8 cellular contexts compared by ENCODE assay signal in genomic region chr19:48837586-48838191, GRCh38. TPM values are rescaled to one million over a fixed set of nuclear protein-coding genes. Genes with fewer than 3 reads are reported as not detected.
A peak's percentile ranks its signal among the peaks of the same experiment; 100 is the strongest.
DNase-seq lines count a peak whose midpoint lies in the region; ATAC-seq and TF ChIP-seq lines count a peak whose summit lies in the region.

No MANE protein-coding gene starts in this region.

- H3K27me3 Mint-ChIP-seq in activated naive CD4-positive, alpha-beta T cell treated with anti-CD3 and anti-CD28 coated beads, Interleukin-2, amount 10 ng/mL, durations not matched to agents 7 days and 5 days = peaks cover 22% of the 10 kb centered on the region
- peaks cover 10% of the 10 kb centered on the region for H3K27me3 Mint-ChIP-seq in activated naive CD8-positive, alpha-beta T cell treated with anti-CD3 and anti-CD28 coated beads for 36 hours

- WGBS in tibial nerve, 2 donors = 49 to 65% methylated on average over 14 of the region's 14 CpGs
- WGBS in lower leg skin, 2 donors = 62 to 74% methylated on average over 14 of the region's 14 CpGs

- TF ChIP-seq CTCF in kidney epithelial cell (IDR thresholded peaks at IDR 0.05; ENCODE audit: insufficient read depth, low read length, poor library complexity, severe bottlenecking) (no peak), tibial nerve (IDR thresholded peaks at IDR 0.05) (no peak), lower leg skin (IDR thresholded peaks at IDR 0.05) (no peak)

- ATAC-seq in GM18511 (IDR thresholded peaks at IDR 0.05; ENCODE audit: unreplicated experiment) (no peak), HG02610 (IDR thresholded peaks at IDR 0.05; ENCODE audit: unreplicated experiment) (no peak)

- peaks cover 25% of the 10 kb centered on the region for H3K4me1 Mint-ChIP-seq in activated naive CD4-positive, alpha-beta T cell treated with anti-CD3 and anti-CD28 coated beads, Interleukin-2, amount 10 ng/mL, durations not matched to agents 7 days and 5 days
- H3K4me1 Mint-ChIP-seq in activated naive CD8-positive, alpha-beta T cell treated with anti-CD3 and anti-CD28 coated beads for 36 hours = peaks cover 19% of the 10 kb centered on the region

- intact Hi-C loops in lower leg skin (cut with DNase I; ENCODE audit: low total_unique reads) = loop anchor here (10.0 kb wide), 1 partner anchor 193 kb away; the partner anchor contains the start of gene CA11

- TF ChIP-seq POLR2A in tibial nerve (IDR thresholded peaks at IDR 0.05) (no peak), lower leg skin (IDR thresholded peaks at IDR 0.05) (no peak)

- no peaks in the 10 kb centered on the region for H3K36me3 ChIP-seq in kidney epithelial cell (ENCODE audit: control insufficient read depth, insufficient read depth, low read length)
- H3K36me3 ChIP-seq in tibial nerve = peaks cover 0 to 56% (median 0%) of the 10 kb centered on the region in 3 donors

- H3K27me3 ChIP-seq in kidney epithelial cell (ENCODE audit: control insufficient read depth, insufficient read depth, low read length) (no peaks in the 10 kb centered on the region), tibial nerve (no peaks in the 10 kb centered on the region)

- DNase-seq in activated naive CD4-positive, alpha-beta T cell treated with anti-CD3 and anti-CD28 coated beads, Interleukin-2, amount 10 ng/mL, durations not matched to agents 7 days and 5 days = no peak
- DNase-seq in activated naive CD4-positive, alpha-beta T cell treated with Interleukin-2 at 50 U/mL for 16 hours = no peak
- DNase-seq in activated naive CD8-positive, alpha-beta T cell treated with anti-CD3 and anti-CD28 coated beads for 36 hours = no peak
- DNase-seq in kidney epithelial cell (ENCODE audit: low read depth) = no peak
- DNase-seq in tibial nerve (ENCODE audit: low spot score in 2 of 2) = no peak
- DNase-seq in lower leg skin (ENCODE audit: low spot score in 2 of 2) = no peak

- peak overlapping the region; percentile 21 for H3K27ac Mint-ChIP-seq in activated naive CD4-positive, alpha-beta T cell treated with anti-CD3 and anti-CD28 coated beads, Interleukin-2, amount 10 ng/mL, durations not matched to agents 7 days and 5 days
- no peak overlapping the region for H3K27ac Mint-ChIP-seq in activated naive CD8-positive, alpha-beta T cell treated with anti-CD3 and anti-CD28 coated beads for 36 hours

- H3K4me3 ChIP-seq in kidney epithelial cell (ENCODE audit: low read depth, low read length) (peak overlapping the region; percentile 20), tibial nerve (peak overlapping the region in 1 of 4 donors; percentile 48), lower leg skin (ENCODE audit: low read depth, poor library complexity, severe bottlenecking) (no peak overlapping the region)

- no peaks in the 10 kb centered on the region for H3K9me3 Mint-ChIP-seq in activated naive CD4-positive, alpha-beta T cell treated with anti-CD3 and anti-CD28 coated beads, Interleukin-2, amount 10 ng/mL, durations not matched to agents 7 days and 5 days
- H3K9me3 Mint-ChIP-seq in activated naive CD8-positive, alpha-beta T cell treated with anti-CD3 and anti-CD28 coated beads for 36 hours = no peaks in the 10 kb centered on the region

- no peaks in the 10 kb centered on the region for H3K36me3 Mint-ChIP-seq in activated naive CD4-positive, alpha-beta T cell treated with anti-CD3 and anti-CD28 coated beads, Interleukin-2, amount 10 ng/mL, durations not matched to agents 7 days and 5 days
- H3K36me3 Mint-ChIP-seq in activated naive CD8-positive, alpha-beta T cell treated with anti-CD3 and anti-CD28 coated beads for 36 hours = no peaks in the 10 kb centered on the region

- CTCF ChIA-PET in activated naive CD4-positive, alpha-beta T cell treated with anti-CD3 and anti-CD28 coated beads, Interleukin-2, amount 10 ng/mL, durations not matched to agents 7 days and 5 days (lab: Charles Lee) = interaction anchor here (1.0 to 9.5 kb wide), 6 partner anchors 42 to 187 kb away, joined by 4 to 176 read pairs (median 10); no protein-coding TSS in a partner anchor

- peaks cover 0 to 34% (median 11%) of the 10 kb centered on the region in 4 donors for H3K4me1 ChIP-seq in tibial nerve

- no peaks in the 10 kb centered on the region for H3K9me3 ChIP-seq in tibial nerve

- no peak for TF ChIP-seq EP300 in tibial nerve (IDR thresholded peaks at IDR 0.05)

- no peak overlapping the region for H3K4me3 Mint-ChIP-seq in activated naive CD4-positive, alpha-beta T cell treated with anti-CD3 and anti-CD28 coated beads, Interleukin-2, amount 10 ng/mL, durations not matched to agents 7 days and 5 days
- peak overlapping the region; percentile 83 for H3K4me3 Mint-ChIP-seq in activated naive CD8-positive, alpha-beta T cell treated with anti-CD3 and anti-CD28 coated beads for 36 hours

- H3K27ac ChIP-seq in tibial nerve = peak overlapping the region; percentile 70 to 92 (median 80)

RNA-seq across cellular contexts. Expression of gene HSD17B14, which starts 1.4 kb away (rescaled TPM):
- under 1 TPM; 0.35 to 0.66 TPM for total RNA-seq in activated naive CD8-positive, alpha-beta T cell treated with anti-CD3 and anti-CD28 coated beads for 36 hours
- total RNA-seq in kidney epithelial cell (10.2 and 15.0 TPM in 2 replicates), tibial nerve (10 to 100 TPM; 20.1 to 34.5 (median 26.3) TPM), lower leg skin (1 to 10 TPM; 1.6 to 6.6 (median 5.4) TPM)

RNA-seq across cellular contexts. Expression of gene BCAT2, which starts 26.9 kb away (rescaled TPM):
- 10 to 100 TPM; 62.6 to 63.6 TPM for total RNA-seq in activated naive CD8-positive, alpha-beta T cell treated with anti-CD3 and anti-CD28 coated beads for 36 hours
- total RNA-seq in kidney epithelial cell (47.7 and 56.8 TPM in 2 replicates), tibial nerve (100 to 1,000 TPM in 1 of 4 donors, 10 to 100 TPM in 3; 75.8 to 108 (median 88.3) TPM), lower leg skin (10 to 100 TPM; 20.3 to 61.4 (median 38.6) TPM)

RNA-seq across cellular contexts. Expression of gene PLEKHA4, which starts 30.7 kb away (rescaled TPM):
- 1 to 10 TPM; 5.8 to 7.6 TPM for total RNA-seq in activated naive CD8-positive, alpha-beta T cell treated with anti-CD3 and anti-CD28 coated beads for 36 hours
- total RNA-seq in kidney epithelial cell (10.0 and 11.1 TPM in 2 replicates), tibial nerve (100 to 1,000 TPM; 211 to 444 (median 282) TPM), lower leg skin (1 to 10 TPM; 2.9 to 7.2 (median 6.3) TPM)

RNA-seq across cellular contexts. Expression of gene PPP1R15A, which starts 34.5 kb away (rescaled TPM):
- total RNA-seq in activated naive CD8-positive, alpha-beta T cell treated with anti-CD3 and anti-CD28 coated beads for 36 hours = 10 to 100 TPM; 60.8 to 65.4 TPM
- 225 and 233 TPM in 2 replicates for total RNA-seq in kidney epithelial cell
- 100 to 1,000 TPM in 2 of 4 donors, 10 to 100 TPM in 2; 81.0 to 171 (median 101) TPM for total RNA-seq in tibial nerve
- 100 to 1,000 TPM in 1 of 4 donors, 10 to 100 TPM in 3; 91.6 to 152 (median 97.5) TPM for total RNA-seq in lower leg skin

Comparison
In these comparisons a context has a peak if more than half of its experiments do, and no peak if none do; other contexts are left out.
1. RNA of gene PLEKHA4, which starts 30.7 kb away (total RNA-seq): 211 to 444 TPM in tibial nerve; 10.0 to 11.1 TPM in kidney epithelial cell, 5.8 to 7.6 TPM in activated naive CD8-positive, alpha-beta T cell treated with anti-CD3 and anti-CD28 coated beads for 36 hours and 2.9 to 7.2 TPM in lower leg skin; every median in the first group is over 10 times any median in the second.